25 cellular contexts compared by ENCODE assay signal in the genomic region with DNA sequence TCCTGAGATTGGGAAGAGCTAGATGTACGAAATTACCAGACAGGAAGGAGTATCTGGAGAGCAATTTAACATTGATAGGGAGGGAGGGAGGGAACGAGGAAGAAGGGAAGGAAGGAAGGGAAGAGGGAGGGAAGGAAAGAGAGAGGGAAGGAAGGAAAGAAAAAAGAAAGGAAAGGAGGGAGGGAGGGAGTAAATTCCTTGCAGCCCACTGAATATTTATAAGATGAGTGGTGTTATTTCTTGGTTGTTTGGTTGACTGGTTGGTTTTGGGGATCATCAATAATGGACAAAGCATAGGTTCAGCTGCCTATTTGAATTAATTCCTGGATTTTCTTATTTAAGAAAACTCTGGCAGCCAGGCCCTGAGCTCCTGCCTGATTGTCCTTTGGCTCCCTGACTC. TPM values are rescaled to one million over a fixed set of nuclear protein-coding genes. Genes with fewer than 3 reads are reported as not detected.
DNase-seq lines count a peak whose midpoint lies in the region; ATAC-seq, FAIRE-seq and TF ChIP-seq lines count a peak whose summit lies in the region.
"Had no signal": no experiment of that assay in that cellular context is flagged by ENCODE, and none has a peak within 500 bp of the region (broad histone marks: within the 10 kb centered on the region; RNA-seq: fewer than 3 reads in every experiment).

No MANE protein-coding gene starts in this region.

- peaks cover 12% of the 10 kb centered on the region for H3K27me3 Mint-ChIP-seq in astrocyte (ENCODE audit: low read depth, unreplicated experiment)
- H3K27me3 Mint-ChIP-seq in neural crest cell (ENCODE audit: low read depth) = no peaks in the 10 kb centered on the region
- no peaks in the 10 kb centered on the region; the same call in 1 of the 2 replicates for H3K27me3 Mint-ChIP-seq in H9 (ENCODE audit: low read depth)
- H3K27me3 Mint-ChIP-seq: CD4-positive, alpha-beta T cell had no signal

- H2BK12ac ChIP-seq in H9 (ENCODE audit: insufficient read length, low read depth, low read length) = no peak overlapping the region

- no peak overlapping the region for H3K23ac ChIP-seq in H9 (ENCODE audit: insufficient read length, low read depth, low read length)

- H2BK120ac ChIP-seq in H9 (ENCODE audit: low read depth, low read length, poor library complexity, severe bottlenecking) = no peak overlapping the region

- TF ChIP-seq CTCF in HEK293 (tag by site-specific recombination; IDR thresholded peaks at IDR 0.05) (no peak), PC-9 (conservative IDR thresholded peaks at IDR 0.05) (no peak), astrocyte (IDR thresholded peaks at IDR 0.05; ENCODE audit: insufficient read depth, low read depth, low read length) (no peak), neural crest cell (conservative IDR thresholded peaks at IDR 0.05) (no peak), H9 (conservative IDR thresholded peaks at IDR 0.05) (no peak)

- H3K79me2 ChIP-seq in PC-9 (ENCODE audit: low read depth) = no peaks in the 10 kb centered on the region
- no peaks in the 10 kb centered on the region for H3K79me2 ChIP-seq in astrocyte (ENCODE audit: insufficient read depth, low read length)
- no peaks in the 10 kb centered on the region for H3K79me2 ChIP-seq in H9 (ENCODE audit: insufficient read depth, low read length)

- H3K79me1 ChIP-seq in H9 (ENCODE audit: insufficient read depth, low read depth, low read length, poor library complexity, severe bottlenecking) = no peaks in the 10 kb centered on the region

- no peaks in the 10 kb centered on the region for H3K23me2 ChIP-seq in H9 (ENCODE audit: insufficient read length, low read depth, low read length, poor library complexity, severe bottlenecking)

- H2BK20ac ChIP-seq in H9 (ENCODE audit: low read depth, low read length, poor library complexity, severe bottlenecking) = no peak overlapping the region

- H3K18ac ChIP-seq in H9 (ENCODE audit: insufficient read length, low read depth, low read length) = no peak overlapping the region

- H3K4me1 Mint-ChIP-seq in astrocyte (ENCODE audit: low read depth, unreplicated experiment) (no peaks in the 10 kb centered on the region), neural crest cell (no peaks in the 10 kb centered on the region), H9 (peaks cover 13 to 23% of the 10 kb centered on the region in 2 experiments)

- CTCF ChIA-PET in HEK293 (lab: Yijun Ruan, JAX) = no interaction called here
- CTCF ChIA-PET in PC-9 (lab: Charles Lee) = interaction anchor here (0.6 kb wide), 1 partner anchor 284 kb away, joined by 7 read pairs; no protein-coding TSS in a partner anchor

- peaks cover 33% of the 10 kb centered on the region for H3F3A ChIP-seq in PC-9 (ENCODE audit: insufficient read depth, low read depth)

- H3T11ph ChIP-seq in H9 (ENCODE audit: low read length) = no peak overlapping the region

- POLR2A ChIA-PET in HEK293 (lab: Yijun Ruan, JAX) (no interaction called here), PC-9 (lab: Charles Lee; ENCODE audit: unreplicated experiment) (no interaction called here)

- H2BK15ac ChIP-seq in H9 (ENCODE audit: low read depth, low read length) = no peak overlapping the region

- H3K9ac ChIP-seq in astrocyte (ENCODE audit: low read length) (no peak overlapping the region), H9 (ENCODE audit: extremely low read depth, insufficient read length, low read length) (no peak overlapping the region)
- H3K9ac ChIP-seq: BLaER1 treated with 17β-estradiol and CSF1 and Interleukin-3, amounts not matched to agents 10 nM and 100 nM; GM23248 had no signal

- H4K5ac ChIP-seq in H9 (ENCODE audit: insufficient read length, low read depth, low read length) = no peak overlapping the region

- H3K27ac Mint-ChIP-seq in astrocyte (ENCODE audit: unreplicated experiment) (no peak overlapping the region), neural crest cell (ENCODE audit: unreplicated experiment) (peak overlapping the region; percentile 84), H9 (peak overlapping the region in 1 of 3 experiments; percentile 45; a peak in 1 of 7 replicates)
- H3K27ac Mint-ChIP-seq: CD4-positive, alpha-beta T cell; CD8-positive, alpha-beta memory T cell had no signal

- H3K56ac ChIP-seq in H9 (ENCODE audit: insufficient read length, low read depth, low read length) = no peak overlapping the region

- WGBS in H9 (ENCODE audit: extremely low coverage, insufficient read length, low lambda C conversion rate) = no CpG with 5 or more reads among the region's 2 CpGs

- H3K27ac ChIP-seq in HEK293 (ENCODE audit: extremely low read depth, low read depth, low read length) (no peak overlapping the region), PC-9 (peak overlapping the region; percentile 92), astrocyte (ENCODE audit: low read depth, low read length) (no peak overlapping the region), H9 (ENCODE audit: insufficient read length, low read depth, low read length) (no peak overlapping the region)
- H3K27ac ChIP-seq: BLaER1 treated with 17β-estradiol and CSF1 and Interleukin-3, amounts not matched to agents 10 nM and 100 nM; GM23248 had no signal

- H3K9me2 ChIP-seq in PC-9 (ENCODE audit: insufficient read depth) = no peaks in the 10 kb centered on the region

- H3K9me3 ChIP-seq in HEK293 (ENCODE audit: control insufficient read depth, insufficient read depth, low read depth, low read length) (no peaks in the 10 kb centered on the region), PC-9 (ENCODE audit: insufficient read depth, low read depth) (no peaks in the 10 kb centered on the region), astrocyte (ENCODE audit: insufficient read depth, low read depth, low read length) (no peaks in the 10 kb centered on the region), H9 (ENCODE audit: control insufficient read depth, low read depth, low read length) (no peaks in the 10 kb centered on the region)
- H3K9me3 ChIP-seq: A549; BE2C; BLaER1 treated with 17β-estradiol and CSF1 and Interleukin-3, amounts not matched to agents 10 nM and 100 nM; HAP-1 had no signal

- H2BK5ac ChIP-seq in H9 (ENCODE audit: insufficient read length, low read length) = no peak overlapping the region

- H4K20me1 ChIP-seq in PC-9 (ENCODE audit: insufficient read depth) (no peaks in the 10 kb centered on the region), astrocyte (ENCODE audit: insufficient read depth, low read length) (no peaks in the 10 kb centered on the region), H9 (ENCODE audit: control insufficient read depth, insufficient read depth, insufficient read length) (no peaks in the 10 kb centered on the region)
- H4K20me1 ChIP-seq: BLaER1 treated with 17β-estradiol and CSF1 and Interleukin-3, amounts not matched to agents 10 nM and 100 nM had no signal

- peaks cover 2% of the 10 kb centered on the region for H3K36me3 Mint-ChIP-seq in astrocyte (ENCODE audit: low read depth, unreplicated experiment)
- no peaks in the 10 kb centered on the region for H3K36me3 Mint-ChIP-seq in neural crest cell (ENCODE audit: low read depth)
- H3K36me3 Mint-ChIP-seq in H9 (ENCODE audit: insufficient read depth in 1 of 3, low read depth in 3 of 3) = no peaks in the 10 kb centered on the region
- H3K36me3 Mint-ChIP-seq: CD8-positive, alpha-beta memory T cell had no signal

- intact Hi-C loops in PC-9 (cut with micrococcal nuclease; ENCODE audit: unreplicated experiment) = no loop called here

- no peak overlapping the region for H3K14ac ChIP-seq in H9 (ENCODE audit: insufficient read depth, low read length)

- no peak overlapping the region for H3K4ac ChIP-seq in H9 (ENCODE audit: low read depth, low read length)

- no peak overlapping the region for H2AK5ac ChIP-seq in H9 (ENCODE audit: insufficient read length, low read length)

- no peaks in the 10 kb centered on the region for H3K9me3 Mint-ChIP-seq in astrocyte (ENCODE audit: unreplicated experiment)
- H3K9me3 Mint-ChIP-seq in neural crest cell = no peaks in the 10 kb centered on the region
- H3K9me3 Mint-ChIP-seq in H9 = peaks cover 0 to 2% of the 10 kb centered on the region in 2 experiments; a peak in 1 of 5 replicates
- H3K9me3 Mint-ChIP-seq: CD4-positive, alpha-beta T cell; CD8-positive, alpha-beta memory T cell had no signal

- no peak for DNase-seq in PC-9
- DNase-seq in astrocyte (ENCODE audit: low read depth) = peak; percentile 31
- no peak for DNase-seq in neural crest cell (ENCODE audit: low read depth, low spot score)
- DNase-seq in hippocampal formation (lab: John Stamatoyannopoulos, UW) = no peak
- DNase-seq in H9 = no peak
- DNase-seq: 8988T; ACHN; AML-193; BE2C; CD4-positive, alpha-beta T cell; CD8-positive, alpha-beta memory T cell; DMS 273 treated with DMSO at 0.1 percent for 48 hours; DMS79; EL; GDM1; GM23248 had no signal

- no peaks in the 10 kb centered on the region; the same call in 1 of the 2 replicates for H3K4me1 ChIP-seq in HEK293 (ENCODE audit: control insufficient read depth, insufficient read depth, low read length)
- H3K4me1 ChIP-seq in PC-9 (replicated peaks; ENCODE audit: insufficient read depth) = peaks cover 63% of the 10 kb centered on the region
- H3K4me1 ChIP-seq in astrocyte (ENCODE audit: insufficient read depth, low read length) = peaks cover 6% of the 10 kb centered on the region
- H3K4me1 ChIP-seq in H9 (ENCODE audit: insufficient read depth, low read length) = no peaks in the 10 kb centered on the region
- H3K4me1 ChIP-seq: BE2C, HAP-1 had no signal

- H3K4me3 ChIP-seq in HEK293 (ENCODE audit: low read depth, low read length) = no peak overlapping the region
- no peak overlapping the region for H3K4me3 ChIP-seq in PC-9
- H3K4me3 ChIP-seq in astrocyte (ENCODE audit: insufficient read depth, low read depth, low read length) = no peak overlapping the region
- H3K4me3 ChIP-seq: A549; BLaER1 treated with 17β-estradiol and CSF1 and Interleukin-3, amounts not matched to agents 10 nM and 100 nM; GM12878; GM23248; HAP-1 had no signal

- no peak for FAIRE-seq in astrocyte (lab: Jason Lieb, UNC)
- FAIRE-seq: A549, D721Med, GM12878, GM19239 had no signal

- H3K36me3 ChIP-seq in HEK293 (ENCODE audit: control insufficient read depth in 2 of 2, insufficient read depth in 1 of 2, low read length in 2 of 2) (no peaks in the 10 kb centered on the region), PC-9 (ENCODE audit: low read depth) (no peaks in the 10 kb centered on the region), astrocyte (ENCODE audit: insufficient read depth, low read length) (no peaks in the 10 kb centered on the region)
- H3K36me3 ChIP-seq: BE2C; BLaER1 treated with 17β-estradiol and CSF1 and Interleukin-3, amounts not matched to agents 10 nM and 100 nM; HAP-1 had no signal

- H3K27me3 ChIP-seq in PC-9 (ENCODE audit: insufficient read depth, low read depth) (no peaks in the 10 kb centered on the region), astrocyte (ENCODE audit: insufficient read depth, low read length) (no peaks in the 10 kb centered on the region), H9 (ENCODE audit: insufficient read depth, low read length) (no peaks in the 10 kb centered on the region)
- H3K27me3 ChIP-seq: BE2C; BLaER1 treated with 17β-estradiol and CSF1 and Interleukin-3, amounts not matched to agents 10 nM and 100 nM had no signal

- no peak overlapping the region for H3K4me3 Mint-ChIP-seq in astrocyte (ENCODE audit: unreplicated experiment)
- no peak overlapping the region for H3K4me3 Mint-ChIP-seq in neural crest cell
- no peak overlapping the region for H3K4me3 Mint-ChIP-seq in H9
- H3K4me3 Mint-ChIP-seq: CD14-positive monocyte; CD4-positive, alpha-beta T cell; CD8-positive, alpha-beta memory T cell had no signal

- no peak for ATAC-seq in HG03460 (IDR thresholded peaks at IDR 0.05; ENCODE audit: unreplicated experiment)
- ATAC-seq: A549, GM12878 had no signal

- no TSS peak for BruUV-seq in PC-9 (replicated peaks; lab: Mats Ljungman, UMichigan)

- H2AFZ ChIP-seq in PC-9 = no peak overlapping the region
- no peak overlapping the region for H2AFZ ChIP-seq in astrocyte (ENCODE audit: low read depth, low read length)
- H2AFZ ChIP-seq in H9 (ENCODE audit: low read length) = no peak overlapping the region
- H2AFZ ChIP-seq: GM23248 had no signal

- no peak overlapping the region for H4K8ac ChIP-seq in H9 (replicated peaks; ENCODE audit: insufficient read length, low read depth, low read length)

- no peak overlapping the region for H4K91ac ChIP-seq in H9 (ENCODE audit: insufficient read length, low read depth, low read length)

- no peak overlapping the region for H3K4me2 ChIP-seq in PC-9
- H3K4me2 ChIP-seq in astrocyte (ENCODE audit: low read length) = peak overlapping the region; percentile 15
- H3K4me2 ChIP-seq in H9 (ENCODE audit: insufficient read depth, insufficient read length, low read length) = no peak overlapping the region
- H3K4me2 ChIP-seq: A549; BLaER1 treated with 17β-estradiol and CSF1 and Interleukin-3, amounts not matched to agents 10 nM and 100 nM had no signal

RNA-seq across cellular contexts. Expression of gene TSEN2, which starts 15.5 kb away (rescaled TPM):
- total RNA-seq in PC-9 (2021) (22.1 and 26.8 TPM in 2 replicates), astrocyte (9.7 TPM in 2 replicates), neural crest cell (26.5 and 28.1 TPM in 2 replicates), H9 (2021) (19.4 and 22.0 TPM in 2 replicates)
